22 cellular contexts compared by ENCODE assay signal in genomic region chr11:71992331-71992730, GRCh38. TPM values are rescaled to one million over a fixed set of nuclear protein-coding genes. Genes with fewer than 3 reads are reported as not detected.
A peak's percentile ranks its signal among the peaks of the same experiment; 100 is the strongest.
DNase-seq lines count a peak whose midpoint lies in the region; ATAC-seq, FAIRE-seq and TF ChIP-seq lines count a peak whose summit lies in the region.
"Had no signal": no experiment of that assay in that cellular context is flagged by ENCODE, and none has a peak within 500 bp of the region (broad histone marks: within the 10 kb centered on the region; RNA-seq: fewer than 3 reads in every experiment).

No MANE protein-coding gene starts in this region.

- ATAC-seq in activated B cell treated with CpG ODN at 0.5 μM for 24 hours (ENCODE audit: low read depth), result no peak
- ATAC-seq in stimulated activated naive B cell treated with anti-CD40 and anti-IgM and Interleukin-4, amounts not matched to agents 10 μg/mL and 1 μg/mL and 100 μg/mL, for 72 hours (replicated peaks), result peak; percentile 10 to 13
- no peak for ATAC-seq in GM18858 (IDR thresholded peaks at IDR 0.05; ENCODE audit: unreplicated experiment)
- ATAC-seq in GM18511 (IDR thresholded peaks at IDR 0.05; ENCODE audit: unreplicated experiment), result no peak
- ATAC-seq in right cardiac atrium, result no peak

- FAIRE-seq in GM19239 (lab: Jason Lieb, UNC), result peak; percentile 60
- FAIRE-seq: GM12892, HTR-8/SVneo had no signal

- peaks cover 13% of the 10 kb centered on the region for H3K36me3 Mint-ChIP-seq in activated B cell treated with CpG ODN at 0.5 μM for 24 hours (ENCODE audit: low read depth)
- H3K36me3 Mint-ChIP-seq in stimulated activated naive B cell treated with anti-CD40 and anti-IgM and Interleukin-4, amounts not matched to agents 10 μg/mL and 1 μg/mL and 100 μg/mL, for 72 hours, result peaks cover 45 to 57% of the 10 kb centered on the region in 2 donors

- H3K4me1 ChIP-seq in right cardiac atrium (ENCODE audit: control insufficient read depth, insufficient read depth, low read length), result no peaks in the 10 kb centered on the region
- H3K4me1 ChIP-seq: HAP-1 had no signal

- peaks cover 58% of the 10 kb centered on the region for H3K4me1 Mint-ChIP-seq in activated B cell treated with CpG ODN at 0.5 μM for 24 hours
- peaks cover 39 to 72% of the 10 kb centered on the region in 2 donors for H3K4me1 Mint-ChIP-seq in stimulated activated naive B cell treated with anti-CD40 and anti-IgM and Interleukin-4, amounts not matched to agents 10 μg/mL and 1 μg/mL and 100 μg/mL, for 72 hours

- no peaks in the 10 kb centered on the region for H3K9me3 ChIP-seq in right cardiac atrium (ENCODE audit: control insufficient read depth, low read length)
- H3K9me3 ChIP-seq: HAP-1 had no signal

- intact Hi-C loops in activated B cell treated with CpG ODN at 0.5 μM for 24 hours (cut with micrococcal nuclease), result no loop called here
- intact Hi-C loops in right cardiac atrium (cut with DNase I), result no loop called here

- CTCF ChIA-PET in activated B cell treated with CpG ODN at 0.5 μM for 24 hours (lab: Charles Lee), result no interaction called here

- H3K27me3 Mint-ChIP-seq in activated B cell treated with CpG ODN at 0.5 μM for 24 hours, result no peaks in the 10 kb centered on the region
- no peaks in the 10 kb centered on the region for H3K27me3 Mint-ChIP-seq in stimulated activated naive B cell treated with anti-CD40 and anti-IgM and Interleukin-4, amounts not matched to agents 10 μg/mL and 1 μg/mL and 100 μg/mL, for 72 hours

- H3K4me3 Mint-ChIP-seq in activated B cell treated with CpG ODN at 0.5 μM for 24 hours, result no peak overlapping the region
- peak overlapping the region; percentile 50 to 69 for H3K4me3 Mint-ChIP-seq in stimulated activated naive B cell treated with anti-CD40 and anti-IgM and Interleukin-4, amounts not matched to agents 10 μg/mL and 1 μg/mL and 100 μg/mL, for 72 hours

- no peak overlapping the region for H3K4me3 ChIP-seq in GM12865 (ENCODE audit: low read depth, low read length)
- no peak overlapping the region for H3K4me3 ChIP-seq in right cardiac atrium (ENCODE audit: low read length)
- H3K4me3 ChIP-seq: GM23248, HAP-1, SK-N-MC had no signal

- POLR2A ChIA-PET in activated B cell treated with CpG ODN at 0.5 μM for 24 hours (lab: Charles Lee), result interaction anchor here (0.7 to 2.0 kb wide), 6 partner anchors 8 to 98 kb away, joined by 3 to 9 read pairs (median 4); partner anchors contain the start of genes RNF121 and XNDC1N

- H3K9me3 Mint-ChIP-seq in activated B cell treated with CpG ODN at 0.5 μM for 24 hours, result no peaks in the 10 kb centered on the region
- peaks cover 4 to 9% of the 10 kb centered on the region in 2 donors for H3K9me3 Mint-ChIP-seq in stimulated activated naive B cell treated with anti-CD40 and anti-IgM and Interleukin-4, amounts not matched to agents 10 μg/mL and 1 μg/mL and 100 μg/mL, for 72 hours

- TF ChIP-seq CTCF in GM12865 (IDR thresholded peaks at IDR 0.05; ENCODE audit: insufficient read depth, low read depth, low read length, missing control alignments) (no peak), activated B cell treated with CpG ODN at 0.5 μM for 24 hours (IDR thresholded peaks at IDR 0.05) (no peak)

- H3K27ac Mint-ChIP-seq in activated B cell treated with CpG ODN at 0.5 μM for 24 hours, result peak overlapping the region; percentile 82
- peak overlapping the region; percentile 67 for H3K27ac Mint-ChIP-seq in stimulated activated naive B cell treated with anti-CD40 and anti-IgM and Interleukin-4, amounts not matched to agents 10 μg/mL and 1 μg/mL and 100 μg/mL, for 72 hours

- peak; percentile 40 for DNase-seq in GM12865 (ENCODE audit: low read depth)
- DNase-seq in GM19239 (ENCODE audit: insufficient read length, low spot score), result no peak
- DNase-seq in activated B cell treated with CpG ODN at 0.5 μM for 24 hours, result no peak
- DNase-seq in stimulated activated naive B cell treated with anti-CD40 and anti-IgM and Interleukin-4, amounts not matched to agents 10 μg/mL and 1 μg/mL and 100 μg/mL, for 72 hours, result no peak
- no peak for DNase-seq in right cardiac atrium
- DNase-seq: DMS 273 treated with DMSO at 0.1 percent for 48 hours, GF-D8, GM23248, MM.1S, NCI-H1092 treated with DMSO at 0.1 percent for 48 hours, NCI-H2081, NCI-H446 treated with DMSO at 0.1 percent for 48 hours, NCI-H69, OCI-M1, Right ventricle myocardium superior had no signal

- no peaks in the 10 kb centered on the region for H3K27me3 ChIP-seq in right cardiac atrium (ENCODE audit: control insufficient read depth, insufficient read depth)

- H3K27ac ChIP-seq in right cardiac atrium (ENCODE audit: low read length), result no peak overlapping the region
- H3K27ac ChIP-seq: C4-2B, GM23248, SK-N-MC had no signal

- WGBS in right cardiac atrium, result 80% methylated on average over 2 of the region's 2 CpGs

RNA-seq across cellular contexts. Expression of gene IL18BP, which starts 6.4 kb away (rescaled TPM):
- 26.8 and 27.5 TPM in 2 replicates for total RNA-seq in activated B cell treated with CpG ODN at 0.5 μM for 24 hours
- total RNA-seq in right cardiac atrium, result 1 to 10 TPM; 2.7 to 5.3 (median 4.1) TPM
- polyA plus RNA-seq in right cardiac atrium, result 3.3 TPM

Comparison
In these comparisons a context has a peak if more than half of its experiments do, and no peak if none do; other contexts are left out.
1. ATAC-seq: peak in stimulated activated naive B cell treated with anti-CD40 and anti-IgM and Interleukin-4, amounts not matched to agents 10 μg/mL and 1 μg/mL and 100 μg/mL, for 72 hours (2 of 2); none in activated B cell treated with CpG ODN at 0.5 μM for 24 hours (single experiment), GM18858 (single experiment), GM18511 (single experiment) and right cardiac atrium (0 of 2).